8 cellular contexts compared by ENCODE assay signal in the genomic region with DNA sequence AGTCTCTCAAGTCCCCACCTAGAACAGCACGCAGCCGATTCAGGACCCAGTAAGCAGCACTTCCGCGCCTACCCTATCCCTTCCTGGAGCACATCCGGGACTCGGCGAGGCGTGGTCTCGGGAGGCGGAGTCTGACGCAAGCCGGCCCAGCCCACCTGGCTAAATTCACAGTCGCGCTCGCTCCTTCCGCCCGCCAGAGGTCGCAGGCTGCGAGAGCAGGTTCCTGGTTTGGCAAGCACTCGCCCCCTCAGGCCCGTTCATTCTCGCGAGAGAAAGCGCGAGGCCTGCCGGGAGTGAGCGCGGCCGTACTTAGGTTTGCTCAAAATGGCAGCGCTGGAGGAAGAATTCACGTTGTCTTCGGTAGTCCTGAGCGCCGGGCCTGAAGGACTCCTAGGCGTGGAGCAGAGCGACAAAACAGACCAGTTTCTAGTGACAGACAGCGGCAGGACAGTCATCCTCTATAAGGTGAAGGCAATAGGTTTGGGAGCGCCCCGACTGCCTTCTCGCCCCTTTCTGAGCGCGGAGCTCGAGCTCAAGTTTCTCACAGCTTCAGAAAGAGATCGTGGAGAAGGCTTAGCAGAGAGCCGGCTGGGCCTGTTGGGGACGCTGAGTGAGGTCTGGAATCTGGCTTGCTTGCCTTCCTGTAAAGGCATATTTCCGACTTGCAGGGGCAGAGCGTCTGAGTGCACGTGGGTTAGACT. TPM values are rescaled to one million over a fixed set of nuclear protein-coding genes. Genes with fewer than 3 reads are reported as not detected.
DNase-seq lines count a peak whose midpoint lies in the region; ATAC-seq and TF ChIP-seq lines count a peak whose summit lies in the region.

NOL11 (plus strand) TSS at position 313 of the 701 bp plus-strand sequence; CDS start at position 325, 12 bp downstream.

- no peaks in the 10 kb centered on the region for H3K9me3 Mint-ChIP-seq in Caco-2 (ENCODE audit: unreplicated experiment)

- TSS peak; percentile 85 for BruUV-seq in Caco-2 (replicated peaks; lab: Mats Ljungman, UMichigan)

- peaks cover 46% of the 10 kb centered on the region for H3K36me3 Mint-ChIP-seq in Caco-2 (ENCODE audit: insufficient read depth, unreplicated experiment)

- peak within 1 kb of the TSS; percentile 99 for H3K4me3 Mint-ChIP-seq in Caco-2 (ENCODE audit: unreplicated experiment)

- no peaks in the 10 kb centered on the region for H3K27me3 Mint-ChIP-seq in Caco-2 (ENCODE audit: insufficient read depth, unreplicated experiment)

- no peaks in the 10 kb centered on the region for H3K4me1 Mint-ChIP-seq in Caco-2 (ENCODE audit: low read depth, unreplicated experiment)

- peaks cover 7% of the 10 kb centered on the region; the same call in 1 of the 2 replicates for H3K4me1 ChIP-seq in Caco-2

- peak within 1 kb of the TSS; percentile 65 for H3K4me3 ChIP-seq in Caco-2 (ENCODE audit: low read depth, low read length)

- H3K27ac Mint-ChIP-seq in Caco-2 (ENCODE audit: unreplicated experiment), result peak within 1 kb of the TSS; percentile 100

- H3K9me3 ChIP-seq in Caco-2, result no peaks in the 10 kb centered on the region

- H3K36me3 ChIP-seq in Caco-2 (ENCODE audit: control insufficient read depth, insufficient read depth, low read length), result peaks cover 4% of the 10 kb centered on the region

- peak; percentile 96 for ATAC-seq in GM21360 (IDR thresholded peaks at IDR 0.05; ENCODE audit: unreplicated experiment)

- POLR2A ChIA-PET in Caco-2 (lab: Charles Lee), result interaction anchor here (0.5 to 1.3 kb wide), 8 partner anchors 9 to 363 kb away, joined by 3 to 15 read pairs (median 4); partner anchors contain the start of genes BPTF and KPNA2
- POLR2A ChIA-PET in activated CD8-positive, alpha-beta memory T cell treated with anti-CD3 and anti-CD28 coated beads for 36 hours (lab: Charles Lee), result interaction anchor here (0.6 to 1.0 kb wide), 3 partner anchors 10 to 277 kb away, joined by 3 to 4 read pairs (median 3); no protein-coding TSS in a partner anchor

- no peaks in the 10 kb centered on the region for H3K27me3 ChIP-seq in Caco-2 (replicated peaks; ENCODE audit: control insufficient read depth, insufficient read depth, low read length)

- DNase-seq in Caco-2 (peak; percentile 99), HT1080 (ENCODE audit: low read depth) (peak; percentile 98), NOMO-1 (lab: John Stamatoyannopoulos, UW; ENCODE audit: unreplicated experiment in 2 of 2) (peak; percentile 96 to 99), lung microvascular endothelial cell (ENCODE audit: low read depth in 2 of 2) (peak; percentile 99 to 100)
- DNase-seq in effector CD8-positive, alpha-beta T cell (lab: John Stamatoyannopoulos, UW), result peak; percentile 99
- DNase-seq in stimulated activated CD4-positive, alpha-beta T cell treated with anti-CD3 and anti-CD28 coated beads, TNF-alpha, amount 100 ng/mL, for 48 hours (ENCODE audit: low read depth in 3 of 3), result peak; percentile 97 to 99 (median 99)

- intact Hi-C loops in Caco-2 (cut with micrococcal nuclease; ENCODE audit: unreplicated experiment), result loop anchor here (1.0 kb wide), 2 partner anchors 108 to 343 kb away; partner anchors contain the start of gene BPTF

- peak; percentile 86 to 98 for TF ChIP-seq CTCF in Caco-2 (IDR thresholded peaks at IDR 0.05; ENCODE audit: insufficient read depth in 1 of 2, low read depth in 1 of 2, low read length in 1 of 2, severe bottlenecking in 1 of 2, unreplicated experiment in 1 of 2)

- CTCF ChIA-PET in Caco-2 (lab: Charles Lee), result interaction anchor here (0.5 to 1.0 kb wide), 2 partner anchors 107 to 241 kb away, joined by 5 read pairs; partner anchors contain the start of gene BPTF
- CTCF ChIA-PET in activated CD8-positive, alpha-beta memory T cell treated with anti-CD3 and anti-CD28 coated beads for 36 hours (lab: Charles Lee), result interaction anchor here (0.7 to 1.7 kb wide), 5 partner anchors 10 to 203 kb away, joined by 3 to 4 read pairs (median 3); partner anchors contain the start of gene BPTF

RNA-seq across cellular contexts. Expression of gene NOL11, which starts in this region (rescaled TPM):
- 69.0 and 73.6 TPM in 2 replicates for total RNA-seq in Caco-2 (2022)
- total RNA-seq in HT1080 (2014; rRNA removed; shearing (Covaris generic)), result 81.8 and 100.0 TPM in 2 replicates
- 48.6 and 49.9 TPM in 2 replicates for polyA plus RNA-seq in HT1080 (2015; cell fraction: cytosol; rRNA removed)
- polyA plus RNA-seq in HT1080 (2015; cell fraction: nucleus; rRNA removed), result 95.4 and 111 TPM in 2 replicates
- total RNA-seq in activated CD8-positive, alpha-beta memory T cell treated with anti-CD3 and anti-CD28 coated beads for 36 hours, result 10 to 100 TPM; 99.2 to 99.9 TPM
- total RNA-seq in lung microvascular endothelial cell, result 22.9 and 25.6 TPM in 2 replicates

Comparison
In these comparisons a context has a peak if more than half of its experiments do, and no peak if none do; other contexts are left out.
1. Peak in every context shown above with its lines: DNase-seq, ATAC-seq and H3K4me3 ChIP-seq.